In the genomic region with DNA sequence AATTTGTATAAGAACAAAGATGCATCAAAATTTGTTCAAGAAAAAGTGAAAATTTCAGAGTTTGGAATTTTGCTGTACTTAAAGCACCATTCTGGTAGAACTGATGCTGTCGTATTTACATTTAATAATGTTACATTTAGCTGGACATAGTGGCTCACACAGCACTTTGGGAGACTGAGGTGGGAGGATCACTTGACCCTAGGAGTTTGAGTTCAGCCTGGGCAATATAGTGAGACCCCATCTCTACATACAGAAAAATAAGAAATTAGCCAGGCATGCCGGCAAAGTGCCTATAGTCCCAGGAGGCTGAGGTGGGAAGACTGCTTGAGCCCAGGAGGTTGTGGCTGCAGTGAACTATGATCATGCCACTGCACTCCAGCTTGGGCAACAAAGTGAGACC, we compare ENCODE assay signal across 35 cellular contexts.
"Had no signal": no experiment of that assay in that cellular context is flagged by ENCODE, and none has a peak within 500 bp of the region (broad histone marks: within the 10 kb centered on the region; RNA-seq: fewer than 3 reads in every experiment).

No MANE protein-coding gene starts in this region.

- DNase-seq: Karpas-422, Kasumi-1, MG63, MM.1S, MV-4-11, NCI-H1048, NCI-H1092, NCI-H1092 treated with DMSO at 0.1 percent for 48 hours, NCI-H1105, NCI-H1105 treated with DMSO at 0.1 percent for 48 hours, NCI-H1417, NCI-H1417 treated with DMSO at 0.1 percent for 48 hours, NCI-H1436, NCI-H146, NCI-H1694, NCI-H1694 treated with DMSO at 0.1 percent for 48 hours, NCI-H187, NCI-H187 treated with DMSO at 0.1 percent for 48 hours, NCI-H1930, NCI-H2029, NCI-H2029 treated with DMSO at 0.1 percent for 48 hours, NCI-H2081, NCI-H2081 treated with DMSO at 0.1 percent for 48 hours, NCI-H2107, NCI-H2171, NCI-H2171 treated with DMSO at 0.1 percent for 48 hours, NCI-H2227 treated with DMSO at 0.1 percent for 48 hours, NCI-H226, NCI-H345, NCI-H446, NCI-H446 treated with DMSO at 0.1 percent for 48 hours, NCI-H510A, NCI-H510A treated with DMSO at 0.1 percent for 48 hours, NCI-H524, NCI-H524 treated with DMSO at 0.1 percent for 48 hours had no signal

- H3K9me3 ChIP-seq: MG63 had no signal

- H3K4me3 ChIP-seq: MG63 had no signal

- H3K27me3 ChIP-seq: MG63 had no signal
